In the genomic region with DNA sequence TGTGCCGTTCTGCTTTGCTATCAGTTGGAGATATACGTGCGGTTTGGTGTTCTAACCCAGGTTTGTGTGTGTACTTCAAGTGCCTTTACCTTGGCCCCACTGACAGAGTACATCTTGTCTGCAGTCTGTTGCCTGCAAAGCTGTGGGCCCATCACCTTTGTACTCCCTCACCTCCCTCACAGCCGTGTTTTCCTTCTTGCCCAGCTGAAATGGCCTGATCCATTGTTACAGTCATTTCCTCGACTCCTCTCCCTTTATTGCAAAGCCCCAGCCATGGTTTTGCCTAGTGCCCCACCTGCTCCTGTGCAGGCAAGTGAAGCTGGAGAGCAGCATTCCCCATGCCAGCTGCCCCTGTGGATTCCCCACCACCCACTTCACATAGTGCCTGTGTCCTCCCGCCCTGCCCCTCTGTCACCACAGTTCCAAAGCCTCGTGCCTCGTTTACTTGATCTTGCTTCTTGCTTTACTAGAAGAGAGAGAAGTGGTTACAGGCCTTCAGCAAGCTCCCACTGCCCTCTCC, we compare ENCODE assay signal across 1 cellular context.
TF ChIP-seq lines count a peak whose summit lies in the region.

No MANE protein-coding gene starts in this region.

TF ChIP-seq in H1, 55 proteins besides CTCF, POLR2A, EP300 and RAD21:
- TF ChIP-seq SP1 (IDR thresholded peaks at IDR 0.05; ENCODE audit: low read depth, low read length) (peak; percentile 22; the same call in 1 of the 2 replicates), BRCA1 (IDR thresholded peaks at IDR 0.05; ENCODE audit: low read depth, low read length) (no peak), RNF2 (IDR thresholded peaks at IDR 0.05; ENCODE audit: borderline replicate concordance, low read depth, low read length, missing control alignments, poor library complexity, severe bottlenecking) (no peak), BACH1 (IDR thresholded peaks at IDR 0.05; ENCODE audit: low read length) (no peak), SRF (IDR thresholded peaks at IDR 0.05; ENCODE audit: low read depth, low read length) (no peak), RFX5 (IDR thresholded peaks at IDR 0.05; ENCODE audit: borderline replicate concordance, low read depth, low read length) (no peak), EGR1 (IDR thresholded peaks at IDR 0.05; ENCODE audit: borderline replicate concordance, low read depth, low read length) (no peak)
- TF ChIP-seq, protein P1, sequence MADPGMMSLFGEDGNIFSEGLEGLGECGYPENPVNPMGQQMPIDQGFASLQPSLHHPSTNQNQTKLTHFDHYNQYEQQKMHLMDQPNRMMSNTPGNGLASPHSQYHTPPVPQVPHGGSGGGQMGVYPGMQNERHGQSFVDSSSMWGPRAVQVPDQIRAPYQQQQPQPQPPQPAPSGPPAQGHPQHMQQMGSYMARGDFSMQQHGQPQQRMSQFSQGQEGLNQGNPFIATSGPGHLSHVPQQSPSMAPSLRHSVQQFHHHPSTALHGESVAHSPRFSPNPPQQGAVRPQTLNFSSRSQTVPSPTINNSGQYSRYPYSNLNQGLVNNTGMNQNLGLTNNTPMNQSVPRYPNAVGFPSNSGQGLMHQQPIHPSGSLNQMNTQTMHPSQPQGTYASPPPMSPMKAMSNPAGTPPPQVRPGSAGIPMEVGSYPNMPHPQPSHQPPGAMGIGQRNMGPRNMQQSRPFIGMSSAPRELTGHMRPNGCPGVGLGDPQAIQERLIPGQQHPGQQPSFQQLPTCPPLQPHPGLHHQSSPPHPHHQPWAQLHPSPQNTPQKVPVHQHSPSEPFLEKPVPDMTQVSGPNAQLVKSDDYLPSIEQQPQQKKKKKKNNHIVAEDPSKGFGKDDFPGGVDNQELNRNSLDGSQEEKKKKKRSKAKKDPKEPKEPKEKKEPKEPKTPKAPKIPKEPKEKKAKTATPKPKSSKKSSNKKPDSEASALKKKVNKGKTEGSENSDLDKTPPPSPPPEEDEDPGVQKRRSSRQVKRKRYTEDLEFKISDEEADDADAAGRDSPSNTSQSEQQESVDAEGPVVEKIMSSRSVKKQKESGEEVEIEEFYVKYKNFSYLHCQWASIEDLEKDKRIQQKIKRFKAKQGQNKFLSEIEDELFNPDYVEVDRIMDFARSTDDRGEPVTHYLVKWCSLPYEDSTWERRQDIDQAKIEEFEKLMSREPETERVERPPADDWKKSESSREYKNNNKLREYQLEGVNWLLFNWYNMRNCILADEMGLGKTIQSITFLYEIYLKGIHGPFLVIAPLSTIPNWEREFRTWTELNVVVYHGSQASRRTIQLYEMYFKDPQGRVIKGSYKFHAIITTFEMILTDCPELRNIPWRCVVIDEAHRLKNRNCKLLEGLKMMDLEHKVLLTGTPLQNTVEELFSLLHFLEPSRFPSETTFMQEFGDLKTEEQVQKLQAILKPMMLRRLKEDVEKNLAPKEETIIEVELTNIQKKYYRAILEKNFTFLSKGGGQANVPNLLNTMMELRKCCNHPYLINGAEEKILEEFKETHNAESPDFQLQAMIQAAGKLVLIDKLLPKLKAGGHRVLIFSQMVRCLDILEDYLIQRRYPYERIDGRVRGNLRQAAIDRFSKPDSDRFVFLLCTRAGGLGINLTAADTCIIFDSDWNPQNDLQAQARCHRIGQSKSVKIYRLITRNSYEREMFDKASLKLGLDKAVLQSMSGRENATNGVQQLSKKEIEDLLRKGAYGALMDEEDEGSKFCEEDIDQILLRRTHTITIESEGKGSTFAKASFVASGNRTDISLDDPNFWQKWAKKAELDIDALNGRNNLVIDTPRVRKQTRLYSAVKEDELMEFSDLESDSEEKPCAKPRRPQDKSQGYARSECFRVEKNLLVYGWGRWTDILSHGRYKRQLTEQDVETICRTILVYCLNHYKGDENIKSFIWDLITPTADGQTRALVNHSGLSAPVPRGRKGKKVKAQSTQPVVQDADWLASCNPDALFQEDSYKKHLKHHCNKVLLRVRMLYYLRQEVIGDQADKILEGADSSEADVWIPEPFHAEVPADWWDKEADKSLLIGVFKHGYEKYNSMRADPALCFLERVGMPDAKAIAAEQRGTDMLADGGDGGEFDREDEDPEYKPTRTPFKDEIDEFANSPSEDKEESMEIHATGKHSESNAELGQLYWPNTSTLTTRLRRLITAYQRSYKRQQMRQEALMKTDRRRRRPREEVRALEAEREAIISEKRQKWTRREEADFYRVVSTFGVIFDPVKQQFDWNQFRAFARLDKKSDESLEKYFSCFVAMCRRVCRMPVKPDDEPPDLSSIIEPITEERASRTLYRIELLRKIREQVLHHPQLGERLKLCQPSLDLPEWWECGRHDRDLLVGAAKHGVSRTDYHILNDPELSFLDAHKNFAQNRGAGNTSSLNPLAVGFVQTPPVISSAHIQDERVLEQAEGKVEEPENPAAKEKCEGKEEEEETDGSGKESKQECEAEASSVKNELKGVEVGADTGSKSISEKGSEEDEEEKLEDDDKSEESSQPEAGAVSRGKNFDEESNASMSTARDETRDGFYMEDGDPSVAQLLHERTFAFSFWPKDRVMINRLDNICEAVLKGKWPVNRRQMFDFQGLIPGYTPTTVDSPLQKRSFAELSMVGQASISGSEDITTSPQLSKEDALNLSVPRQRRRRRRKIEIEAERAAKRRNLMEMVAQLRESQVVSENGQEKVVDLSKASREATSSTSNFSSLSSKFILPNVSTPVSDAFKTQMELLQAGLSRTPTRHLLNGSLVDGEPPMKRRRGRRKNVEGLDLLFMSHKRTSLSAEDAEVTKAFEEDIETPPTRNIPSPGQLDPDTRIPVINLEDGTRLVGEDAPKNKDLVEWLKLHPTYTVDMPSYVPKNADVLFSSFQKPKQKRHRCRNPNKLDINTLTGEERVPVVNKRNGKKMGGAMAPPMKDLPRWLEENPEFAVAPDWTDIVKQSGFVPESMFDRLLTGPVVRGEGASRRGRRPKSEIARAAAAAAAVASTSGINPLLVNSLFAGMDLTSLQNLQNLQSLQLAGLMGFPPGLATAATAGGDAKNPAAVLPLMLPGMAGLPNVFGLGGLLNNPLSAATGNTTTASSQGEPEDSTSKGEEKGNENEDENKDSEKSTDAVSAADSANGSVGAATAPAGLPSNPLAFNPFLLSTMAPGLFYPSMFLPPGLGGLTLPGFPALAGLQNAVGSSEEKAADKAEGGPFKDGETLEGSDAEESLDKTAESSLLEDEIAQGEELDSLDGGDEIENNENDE (IDR thresholded peaks at IDR 0.05; ENCODE audit: insufficient replicate concordance, low read length) = no peak
